ENCODE assay signal across 17 cellular contexts in the genomic region with DNA sequence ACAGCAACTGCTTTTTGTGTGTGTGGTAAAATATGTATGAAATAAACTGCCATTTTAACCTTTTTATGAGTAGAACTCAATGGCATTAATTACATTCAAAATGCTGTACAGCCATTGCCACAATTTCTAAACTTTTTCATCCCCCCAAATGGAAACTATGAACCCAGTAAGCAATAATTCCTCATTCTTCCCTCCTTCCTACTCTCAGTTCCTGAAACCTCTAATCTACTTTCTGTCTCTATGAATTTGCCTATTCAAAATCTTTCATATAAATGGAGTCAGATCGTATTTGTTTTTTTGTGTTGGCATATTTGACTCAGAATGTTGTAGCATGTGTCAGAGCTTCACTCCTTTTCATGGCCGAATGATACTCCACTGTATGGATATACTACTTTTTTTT.
"Had no signal": no experiment of that assay in that cellular context is flagged by ENCODE, and none has a peak within 500 bp of the region (broad histone marks: within the 10 kb centered on the region; RNA-seq: fewer than 3 reads in every experiment).

No MANE protein-coding gene starts in this region.

- H2AFZ ChIP-seq: hepatocyte had no signal

- H3K4me3 ChIP-seq: body of pancreas, hepatocyte, prostate gland, right lobe of liver had no signal

- H3K9me3 ChIP-seq: body of pancreas, prostate gland, right lobe of liver had no signal

- H3K27ac ChIP-seq: body of pancreas, epithelial cell of prostate, hepatocyte, prostate gland, right lobe of liver had no signal

- H3K36me3 ChIP-seq: prostate gland, right lobe of liver had no signal

- FAIRE-seq: kidney had no signal

- H3K79me2 ChIP-seq: hepatocyte had no signal

- H3K4me1 ChIP-seq: body of pancreas, prostate gland, right lobe of liver had no signal

- ATAC-seq: activated CD8-positive, alpha-beta T cell treated with anti-CD3 and anti-CD28 coated beads for 36 hours; body of pancreas; effector memory CD8-positive, alpha-beta T cell; left ventricle myocardium superior; right lobe of liver; stimulated activated effector memory CD8-positive, alpha-beta T cell treated with anti-CD3 and anti-CD28 coated beads, Interleukin-12 subunit alpha, Interleukin-12 subunit beta, amount 100 ng/mL, for 72 hours had no signal

- DNase-seq: activated CD8-positive, alpha-beta memory T cell treated with anti-CD3 and anti-CD28 coated beads, Interleukin-2, amount 50 U/mL, for 48 hours; activated CD8-positive, alpha-beta T cell treated with anti-CD3 and anti-CD28 coated beads for 36 hours; activated naive CD4-positive, alpha-beta T cell treated with anti-CD3 and anti-CD28 coated beads, Interleukin-2, amount 50 U/mL, for 16 hours; amniotic stem cell; body of pancreas; central memory CD4-positive, alpha-beta T cell; effector memory CD8-positive, alpha-beta T cell; kidney; left ventricle myocardium superior; mesendoderm; nephron progenitor cell; right lobe of liver; trophoblast cell had no signal

- H3K4me2 ChIP-seq: hepatocyte had no signal

- H3K27me3 ChIP-seq: body of pancreas, hepatocyte, right lobe of liver had no signal
